12 cellular contexts compared by ENCODE assay signal in the genomic region with DNA sequence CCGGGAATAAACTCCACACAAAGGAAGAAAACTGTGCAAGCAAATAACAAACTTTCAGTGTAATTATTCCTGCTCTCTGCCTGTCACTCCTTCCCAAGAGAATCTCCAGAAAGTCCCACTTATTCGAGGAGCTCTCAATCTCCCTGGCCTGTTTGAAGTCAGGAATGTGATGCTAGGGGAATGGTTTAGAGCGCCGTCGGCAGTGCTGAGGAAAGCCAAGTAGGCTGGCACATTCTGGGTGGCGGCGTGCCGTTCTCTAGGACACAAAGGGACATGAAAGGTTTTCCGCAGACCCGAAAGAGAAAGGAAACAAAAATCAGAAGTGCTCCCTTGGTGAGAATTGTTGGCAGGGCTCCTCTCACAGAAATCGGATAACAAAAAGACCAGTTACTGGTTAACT.
DNase-seq lines count a peak whose midpoint lies in the region; ATAC-seq and TF ChIP-seq lines count a peak whose summit lies in the region.
"Had no signal": no experiment of that assay in that cellular context is flagged by ENCODE, and none has a peak within 500 bp of the region (broad histone marks: within the 10 kb centered on the region; RNA-seq: fewer than 3 reads in every experiment).

No MANE protein-coding gene starts in this region.

- no peaks in the 10 kb centered on the region for H3K9me3 Mint-ChIP-seq in CD8-positive, alpha-beta T cell
- H3K9me3 Mint-ChIP-seq: activated naive CD8-positive, alpha-beta T cell treated with anti-CD3 and anti-CD28 coated beads for 36 hours had no signal

- CTCF ChIA-PET in CD8-positive, alpha-beta T cell (lab: Charles Lee): interaction anchor here (1.2 to 6.4 kb wide), 2 partner anchors 15 to 120 kb away, joined by 3 to 184 read pairs; no protein-coding TSS in a partner anchor

- H3K27ac Mint-ChIP-seq in CD8-positive, alpha-beta T cell: no peak overlapping the region
- H3K27ac Mint-ChIP-seq: activated naive CD8-positive, alpha-beta T cell treated with anti-CD3 and anti-CD28 coated beads for 36 hours had no signal

- H3K9me3 ChIP-seq in right cardiac atrium (ENCODE audit: control insufficient read depth, low read length): no peaks in the 10 kb centered on the region
- H3K9me3 ChIP-seq in CD8-positive, alpha-beta T cell (ENCODE audit: low read length): no peaks in the 10 kb centered on the region

- in situ Hi-C loops in astrocyte of the cerebellum (cut with HindIII; ENCODE audit: low sequenced_read_pairs): no loop called here

- no peaks in the 10 kb centered on the region for H3K36me3 Mint-ChIP-seq in CD8-positive, alpha-beta T cell
- H3K36me3 Mint-ChIP-seq: activated naive CD8-positive, alpha-beta T cell treated with anti-CD3 and anti-CD28 coated beads for 36 hours had no signal

- POLR2A ChIA-PET in CD8-positive, alpha-beta T cell (lab: Charles Lee): no interaction called here

- no peak for TF ChIP-seq CTCF in astrocyte of the cerebellum (IDR thresholded peaks at IDR 0.05; ENCODE audit: low read depth, low read length, missing control alignments)
- no peak for TF ChIP-seq CTCF in CD8-positive, alpha-beta T cell (IDR thresholded peaks at IDR 0.05)

- H3K4me3 ChIP-seq in astrocyte of the cerebellum (ENCODE audit: low read depth, low read length): peak overlapping the region; percentile 36
- H3K4me3 ChIP-seq in right cardiac atrium (ENCODE audit: low read length): peak overlapping the region; percentile 34
- H3K4me3 ChIP-seq in CD8-positive, alpha-beta T cell (ENCODE audit: low read depth, low read length): no peak overlapping the region

- ATAC-seq in right cardiac atrium (peak; percentile 43 to 55), GM21723 (IDR thresholded peaks at IDR 0.05; ENCODE audit: unreplicated experiment) (no peak)
- no peak for ATAC-seq in CD8-positive, alpha-beta T cell
- ATAC-seq: activated CD4-positive, CD25-positive, alpha-beta regulatory T cell treated with anti-CD3 and anti-CD28 coated beads, Interleukin-2, amount 50 U/mL, for 24 hours had no signal

- intact Hi-C loops in right cardiac atrium (cut with DNase I): loop anchor here in 2 of 4 donors (2.0 to 10.0 kb wide), 3 partner anchors 118 to 938 kb away; no protein-coding TSS in a partner anchor
- intact Hi-C loops in CD8-positive, alpha-beta T cell (cut with DNase I, micrococcal nuclease): loop anchor here in 1 of 2 experiments (10.0 kb wide), 1 partner anchor 838 kb away; no protein-coding TSS in a partner anchor

- no peaks in the 10 kb centered on the region for H3K36me3 ChIP-seq in CD8-positive, alpha-beta T cell (ENCODE audit: insufficient read depth, low read length)

- no peak overlapping the region for H3K4me3 Mint-ChIP-seq in CD8-positive, alpha-beta T cell
- H3K4me3 Mint-ChIP-seq: activated naive CD8-positive, alpha-beta T cell treated with anti-CD3 and anti-CD28 coated beads for 36 hours had no signal

- H3K27ac ChIP-seq in right cardiac atrium (ENCODE audit: low read length): no peak overlapping the region
- no peak overlapping the region for H3K27ac ChIP-seq in CD8-positive, alpha-beta T cell (ENCODE audit: low read depth, low read length)
- H3K27ac ChIP-seq: HL-60 had no signal

- 36% methylated on average over 11 of the region's 11 CpGs for WGBS in right cardiac atrium

- peaks cover 4% of the 10 kb centered on the region for H3K27me3 Mint-ChIP-seq in CD8-positive, alpha-beta T cell (ENCODE audit: low read depth)
- H3K27me3 Mint-ChIP-seq: activated naive CD8-positive, alpha-beta T cell treated with anti-CD3 and anti-CD28 coated beads for 36 hours had no signal

- no peaks in the 10 kb centered on the region for H3K4me1 ChIP-seq in right cardiac atrium (ENCODE audit: control insufficient read depth, insufficient read depth, low read length)
- H3K4me1 ChIP-seq in CD8-positive, alpha-beta T cell (ENCODE audit: insufficient read depth, low read length): peaks cover 20% of the 10 kb centered on the region

- H3K27me3 ChIP-seq in right cardiac atrium (ENCODE audit: control insufficient read depth, insufficient read depth): no peaks in the 10 kb centered on the region
- no peaks in the 10 kb centered on the region for H3K27me3 ChIP-seq in CD8-positive, alpha-beta T cell (ENCODE audit: insufficient read depth, low read length)

- peak; percentile 88 for DNase-seq in DMS114 treated with DMSO at 0.1 percent for 48 hours (lab: John Stamatoyannopoulos, UW; ENCODE audit: unreplicated experiment)
- DNase-seq in astrocyte of the cerebellum (ENCODE audit: low read depth): peak; percentile 3
- peak in 1 of 3 donors; percentile 62 for DNase-seq in right cardiac atrium
- peak; percentile 66 for DNase-seq in retina
- DNase-seq in CD8-positive, alpha-beta T cell: no peak
- no peak for DNase-seq in stimulated activated naive CD4-positive, alpha-beta T cell treated with Interleukin-2 at 50 U/mL for 16 hours (lab: John Stamatoyannopoulos, UW)
- DNase-seq in NCI-H1048 (lab: John Stamatoyannopoulos, UW): no peak
- DNase-seq: DMS153 had no signal

- H3K4me1 Mint-ChIP-seq in CD8-positive, alpha-beta T cell (ENCODE audit: low read depth): peaks cover 17% of the 10 kb centered on the region

Comparison
In these comparisons a context has a peak if more than half of its experiments do, and no peak if none do; other contexts are left out.
1. DNase-seq: peak in DMS114 treated with DMSO at 0.1 percent for 48 hours (single experiment), astrocyte of the cerebellum (single experiment) and retina (single experiment); none in CD8-positive, alpha-beta T cell (0 of 7), stimulated activated naive CD4-positive, alpha-beta T cell treated with Interleukin-2 at 50 U/mL for 16 hours (single experiment) and NCI-H1048 (single experiment).
2. ATAC-seq: peak in right cardiac atrium (2 of 2); none in CD8-positive, alpha-beta T cell (single experiment) and GM21723 (single experiment).